In the genomic region with DNA sequence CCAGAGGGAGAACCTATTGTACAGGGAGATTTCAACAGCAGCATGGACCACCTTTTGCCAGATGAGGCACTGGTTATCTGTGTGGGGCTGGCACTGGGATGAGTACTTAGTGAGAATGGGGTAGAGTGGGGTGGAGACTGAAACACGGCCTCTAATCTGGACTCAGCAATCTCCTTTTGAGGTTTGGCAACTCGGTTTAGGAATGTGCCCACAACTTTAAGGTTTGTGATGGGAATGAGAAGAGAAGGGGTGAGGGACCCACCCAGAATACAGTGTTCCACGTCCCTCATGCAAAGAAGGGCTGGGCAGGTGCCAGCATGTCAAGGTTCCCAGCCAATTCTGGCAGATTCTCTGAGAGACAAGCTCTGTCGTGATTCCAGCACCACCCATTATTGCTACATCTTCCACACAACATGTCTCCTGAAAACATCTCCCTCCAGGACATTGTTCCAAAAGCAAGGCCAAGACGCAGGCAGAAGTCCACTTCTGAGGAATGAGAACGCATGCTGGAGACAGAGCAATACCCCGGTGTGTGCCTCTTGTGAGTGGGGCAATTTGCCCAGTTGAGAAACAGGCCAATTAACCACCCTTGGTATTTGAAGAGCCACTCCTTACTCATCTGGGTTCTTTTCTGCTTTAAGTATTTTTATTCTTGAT, we compare ENCODE assay signal across 12 cellular contexts. TPM values are rescaled to one million over a fixed set of nuclear protein-coding genes. Genes with fewer than 3 reads are reported as not detected.
DNase-seq lines count a peak whose midpoint lies in the region; ATAC-seq and TF ChIP-seq lines count a peak whose summit lies in the region.
"Had no signal": no experiment of that assay in that cellular context is flagged by ENCODE, and none has a peak within 500 bp of the region (broad histone marks: within the 10 kb centered on the region; RNA-seq: fewer than 3 reads in every experiment).

No MANE protein-coding gene starts in this region.

- H3K27me3 Mint-ChIP-seq in HFFc6 (ENCODE audit: insufficient read depth) = peaks cover 6% of the 10 kb centered on the region

- H3K4me1 ChIP-seq in breast epithelium = no peaks in the 10 kb centered on the region
- no peaks in the 10 kb centered on the region for H3K4me1 ChIP-seq in right cardiac atrium (ENCODE audit: control insufficient read depth, insufficient read depth, low read length)
- peaks cover 0 to 2% (median 0%) of the 10 kb centered on the region in 4 donors for H3K4me1 ChIP-seq in upper lobe of left lung

- H3K36me3 ChIP-seq in breast epithelium = no peaks in the 10 kb centered on the region
- no peaks in the 10 kb centered on the region for H3K36me3 ChIP-seq in upper lobe of left lung
- H3K36me3 ChIP-seq: cardiac muscle cell, heart left ventricle had no signal

- peak overlapping the region; percentile 20 to 25 for H3K27ac ChIP-seq in breast epithelium
- no peak overlapping the region for H3K27ac ChIP-seq in right cardiac atrium (ENCODE audit: low read length)
- H3K27ac ChIP-seq in upper lobe of left lung = peak overlapping the region in 2 of 4 donors; percentile 31 to 57
- H3K27ac ChIP-seq: cardiac muscle cell, heart left ventricle had no signal

- H3K4me3 Mint-ChIP-seq in HFFc6 = no peak overlapping the region; the same call in 1 of the 2 replicates
- H3K4me3 Mint-ChIP-seq: activated T-cell treated with anti-CD3 and anti-CD28 coated beads, Interleukin-2, amount 50 U/mL, for 72 hours had no signal

- no peaks in the 10 kb centered on the region for H3K36me3 Mint-ChIP-seq in HFFc6 (ENCODE audit: low read depth)

- 34% methylated on average over 7 of the region's 7 CpGs for whole genome bisulfite sequencing in right cardiac atrium
- WGBS in upper lobe of left lung, 2 donors = 30 to 55% methylated on average over 7 of the region's 7 CpGs

- TF ChIP-seq POLR2A in breast epithelium (IDR thresholded peaks at IDR 0.05) (no peak), upper lobe of left lung (IDR thresholded peaks at IDR 0.05) (no peak)

- peak; percentile 75 to 85 for ATAC-seq in right cardiac atrium
- ATAC-seq in upper lobe of left lung (ENCODE audit: low FRiP score in 2 of 2) = peak; percentile 85 to 92
- ATAC-seq in GM19351 (IDR thresholded peaks at IDR 0.05; ENCODE audit: unreplicated experiment) = no peak
- no peak for ATAC-seq in GM19035 (IDR thresholded peaks at IDR 0.05; ENCODE audit: unreplicated experiment)
- ATAC-seq: activated T-cell treated with anti-CD3 and anti-CD28 coated beads, Interleukin-2, amount 50 U/mL, for 72 hours; Panc1 had no signal

- H3K9me3 Mint-ChIP-seq in HFFc6 = peaks cover 14% of the 10 kb centered on the region

- DNase-seq in HFFc6 (peak; percentile 68), breast epithelium (ENCODE audit: low spot score in 2 of 2) (peak in 1 of 2 donors; percentile 77), right cardiac atrium (peak; percentile 62 to 85 (median 63)), upper lobe of left lung (peak in 1 of 2 donors; percentile 72), cerebellar nuclear complex (lab: John Stamatoyannopoulos, UW) (no peak)
- DNase-seq: activated T-cell treated with anti-CD3 and anti-CD28 coated beads, Interleukin-2, amount 50 U/mL, for 72 hours; heart left ventricle; NCI-H2171 had no signal

- TF ChIP-seq EP300 in upper lobe of left lung (IDR thresholded peaks at IDR 0.05) = peak in 1 of 4 donors; percentile 52

- intact Hi-C loops in breast epithelium (cut with DNase I; ENCODE audit: low total_unique reads) = no loop called here
- intact Hi-C loops in right cardiac atrium (cut with DNase I) = no loop called here

- H3K4me3 ChIP-seq in breast epithelium (peak overlapping the region in 1 of 3 donors; percentile 11), right cardiac atrium (ENCODE audit: low read length) (no peak overlapping the region), upper lobe of left lung (no peak overlapping the region)
- H3K4me3 ChIP-seq: cardiac muscle cell, heart left ventricle had no signal

- H3K9me3 ChIP-seq in breast epithelium (peaks cover 8 to 16% of the 10 kb centered on the region in 2 donors), right cardiac atrium (ENCODE audit: control insufficient read depth, low read length) (no peaks in the 10 kb centered on the region), upper lobe of left lung (peaks cover 0 to 9% (median 4%) of the 10 kb centered on the region in 4 donors)

- peaks cover 13% of the 10 kb centered on the region for H3K4me1 Mint-ChIP-seq in HFFc6 (ENCODE audit: low read depth)

- TF ChIP-seq CTCF in HFFc6 (IDR thresholded peaks at IDR 0.05) (0 out of 2 replicates have a peak, but pooled peaks have one; percentile 16), breast epithelium (IDR thresholded peaks at IDR 0.05) (no peak), upper lobe of left lung (IDR thresholded peaks at IDR 0.05) (no peak)

- no peak overlapping the region for H3K27ac Mint-ChIP-seq in HFFc6
- H3K27ac Mint-ChIP-seq: activated T-cell treated with anti-CD3 and anti-CD28 coated beads, Interleukin-2, amount 50 U/mL, for 72 hours had no signal

- H3K27me3 ChIP-seq in breast epithelium (no peaks in the 10 kb centered on the region), right cardiac atrium (ENCODE audit: control insufficient read depth, insufficient read depth) (no peaks in the 10 kb centered on the region), upper lobe of left lung (no peaks in the 10 kb centered on the region)
- H3K27me3 ChIP-seq: cardiac muscle cell, heart left ventricle had no signal

RNA-seq across cellular contexts. Expression of a gene that starts 37.5 kb away (rescaled TPM):
- total RNA-seq in HFFc6 (2021; fragmentation: NEBNext Ultra II Directional; extraction: Animal tissue kit (Norgen Biotek cat#: 25700)) = not detected
- under 1 TPM; 0.32 to 0.66 (median 0.44) TPM for total RNA-seq in breast epithelium
- under 1 TPM in 2 of 4 donors, not detected in 2; 0.12 to 0.25 TPM for total RNA-seq in right cardiac atrium
- 0.05 TPM for polyA plus RNA-seq in right cardiac atrium
- total RNA-seq in upper lobe of left lung = 1 to 10 TPM in 4 of 6 donors, not detected in 2; 1.0 to 1.8 (median 1.1) TPM
- total RNA-seq: cardiac muscle cell had no signal
- polyA plus RNA-seq: cardiac muscle cell had no signal

Comparison
In these comparisons a context has a peak if more than half of its experiments do, and no peak if none do; other contexts are left out.
1. DNase-seq: peak in HFFc6 (single experiment) and right cardiac atrium (3 of 3); none in cerebellar nuclear complex (0 of 2).
2. ATAC-seq: peak in right cardiac atrium (2 of 2) and upper lobe of left lung (2 of 2); none in GM19351 (single experiment) and GM19035 (single experiment).